ENCODE assay signal across 1 cellular context in genomic region chr1:37763791-37764741, GRCh38.
TF ChIP-seq lines count a peak whose summit lies in the region.

No MANE protein-coding gene starts in this region.

TF ChIP-seq in endothelial cell of umbilical vein, 7 proteins besides CTCF, POLR2A, EP300 and RAD21:
- TF ChIP-seq GATA2 (IDR thresholded peaks at IDR 0.05; ENCODE audit: insufficient read depth, insufficient read length, low read depth, low read length) = no peak
- no peak for TF ChIP-seq EZH2 (IDR thresholded peaks at IDR 0.05; ENCODE audit: borderline replicate concordance, low read depth, low read length, severe bottlenecking)
- TF ChIP-seq MYC (IDR thresholded peaks at IDR 0.05; ENCODE audit: low read depth, low read length) = no peak
- TF ChIP-seq POLR2AphosphoS5 (IDR thresholded peaks at IDR 0.05; ENCODE audit: insufficient read depth, low read depth, low read length) = no peak
- no peak for TF ChIP-seq MAX (IDR thresholded peaks at IDR 0.05; ENCODE audit: insufficient read depth, insufficient read length)
- TF ChIP-seq FOS (IDR thresholded peaks at IDR 0.05; ENCODE audit: borderline replicate concordance, insufficient read depth, low read length) = no peak
- no peak for TF ChIP-seq JUN (IDR thresholded peaks at IDR 0.05; ENCODE audit: borderline replicate concordance, insufficient read depth, insufficient read length, low read depth)
